22 cellular contexts compared by ENCODE assay signal in genomic region chr15:85514413-85514812, GRCh38.
"Had no signal": no experiment of that assay in that cellular context is flagged by ENCODE, and none has a peak within 500 bp of the region (broad histone marks: within the 10 kb centered on the region; RNA-seq: fewer than 3 reads in every experiment).

No MANE protein-coding gene starts in this region.

- H3K4me3 Mint-ChIP-seq: naive thymus-derived CD4-positive, alpha-beta T cell; natural killer cell treated with Interleukin-12 subunit alpha and Interleukin-12 subunit beta and Interleukin-15 and Interleukin-18, amount 100 ng/mL, for 72 hours; stimulated activated effector memory CD8-positive, alpha-beta T cell treated with anti-CD3 and anti-CD28 coated beads, Interleukin-12 subunit alpha, Interleukin-12 subunit beta, amount 100 ng/mL, for 72 hours; stimulated activated naive CD8-positive, alpha-beta T cell treated with anti-CD3 and anti-CD28 coated beads, Interleukin-15, Interleukin-2, amounts not matched to agents 100 ng/mL and 50 ng/mL, for 24 hours had no signal

- H3K9me3 Mint-ChIP-seq: naive thymus-derived CD4-positive, alpha-beta T cell; natural killer cell treated with Interleukin-12 subunit alpha and Interleukin-12 subunit beta and Interleukin-15 and Interleukin-18, amount 100 ng/mL, for 72 hours; stimulated activated effector memory CD8-positive, alpha-beta T cell treated with anti-CD3 and anti-CD28 coated beads, Interleukin-12 subunit alpha, Interleukin-12 subunit beta, amount 100 ng/mL, for 72 hours; stimulated activated naive CD8-positive, alpha-beta T cell treated with anti-CD3 and anti-CD28 coated beads, Interleukin-15, Interleukin-2, amounts not matched to agents 100 ng/mL and 50 ng/mL, for 24 hours had no signal

- H3K27me3 ChIP-seq: heart right ventricle, hepatocyte, pancreas, sigmoid colon, spleen, suprapubic skin, tibial artery, upper lobe of right lung had no signal

- H3K4me1 ChIP-seq: suprapubic skin, tibial artery, upper lobe of right lung had no signal

- H3K27ac Mint-ChIP-seq: naive thymus-derived CD4-positive, alpha-beta T cell; natural killer cell treated with Interleukin-12 subunit alpha and Interleukin-12 subunit beta and Interleukin-15 and Interleukin-18, amount 100 ng/mL, for 72 hours; stimulated activated effector memory CD8-positive, alpha-beta T cell treated with anti-CD3 and anti-CD28 coated beads, Interleukin-12 subunit alpha, Interleukin-12 subunit beta, amount 100 ng/mL, for 72 hours; stimulated activated naive CD8-positive, alpha-beta T cell treated with anti-CD3 and anti-CD28 coated beads, Interleukin-15, Interleukin-2, amounts not matched to agents 100 ng/mL and 50 ng/mL, for 24 hours had no signal

- H3K36me3 ChIP-seq: lower lobe of right lung, pancreas, sigmoid colon, spleen, suprapubic skin, thoracic aorta, tibial artery, upper lobe of right lung had no signal

- H2AFZ ChIP-seq: hepatocyte had no signal

- H3K27me3 Mint-ChIP-seq: naive thymus-derived CD4-positive, alpha-beta T cell; natural killer cell treated with Interleukin-12 subunit alpha and Interleukin-12 subunit beta and Interleukin-15 and Interleukin-18, amount 100 ng/mL, for 72 hours; stimulated activated naive CD8-positive, alpha-beta T cell treated with anti-CD3 and anti-CD28 coated beads, Interleukin-15, Interleukin-2, amounts not matched to agents 100 ng/mL and 50 ng/mL, for 24 hours had no signal

- H3K4me3 ChIP-seq: heart right ventricle, hepatocyte, lower lobe of right lung, mucosa of descending colon, pancreas, sigmoid colon, spleen, suprapubic skin, thoracic aorta, tibial artery, upper lobe of right lung had no signal

- DNase-seq: heart right ventricle; islet precursor cell; lower lobe of right lung; midbrain; mucosa of descending colon; naive thymus-derived CD4-positive, alpha-beta T cell; pancreas; right cardiac atrium; sigmoid colon; small intestine; spleen; stimulated activated CD4-positive, alpha-beta T cell treated with anti-CD3 and anti-CD28 coated beads, Interleukin-4, amount 100 ng/mL, for 24 hours; stimulated activated naive CD4-positive, alpha-beta T cell; tibial artery; trophoblast cell; upper lobe of right lung had no signal

- H3K36me3 Mint-ChIP-seq: natural killer cell treated with Interleukin-12 subunit alpha and Interleukin-12 subunit beta and Interleukin-15 and Interleukin-18, amount 100 ng/mL, for 72 hours; stimulated activated effector memory CD8-positive, alpha-beta T cell treated with anti-CD3 and anti-CD28 coated beads, Interleukin-12 subunit alpha, Interleukin-12 subunit beta, amount 100 ng/mL, for 72 hours had no signal

- ATAC-seq: heart right ventricle; naive thymus-derived CD4-positive, alpha-beta T cell; natural killer cell treated with Interleukin-12 subunit alpha and Interleukin-12 subunit beta and Interleukin-15 and Interleukin-18, amount 100 ng/mL, for 72 hours; right cardiac atrium; stimulated activated effector memory CD8-positive, alpha-beta T cell treated with anti-CD3 and anti-CD28 coated beads, Interleukin-12 subunit alpha, Interleukin-12 subunit beta, amount 100 ng/mL, for 72 hours; upper lobe of right lung had no signal

- H3K27ac ChIP-seq: hepatocyte, lower lobe of right lung, sigmoid colon, spleen, suprapubic skin, thoracic aorta, tibial artery, upper lobe of right lung had no signal

- H3K4me2 ChIP-seq: hepatocyte had no signal
